ENCODE assay signal across 1 cellular context in the genomic region with DNA sequence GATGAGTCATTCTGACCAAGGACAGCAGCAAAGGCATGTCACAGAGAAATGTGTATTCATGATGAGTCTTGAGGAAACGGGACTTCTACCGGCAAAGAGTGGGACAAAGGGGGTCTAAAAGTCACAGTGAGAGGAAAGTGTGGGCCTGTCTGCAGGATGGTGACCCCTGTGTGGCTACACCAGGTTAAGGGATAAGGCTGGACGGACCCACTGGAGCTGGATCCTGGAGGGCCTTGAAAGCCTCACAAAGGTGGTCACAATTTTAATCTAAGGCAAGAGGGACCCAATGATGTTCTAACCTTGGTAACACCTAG.
TF ChIP-seq lines count a peak whose summit lies in the region.

No MANE protein-coding gene starts in this region.

TF ChIP-seq in HCT116, 20 proteins besides CTCF, POLR2A, EP300 and RAD21 (continued from another document):
- TF ChIP-seq REST (IDR thresholded peaks at IDR 0.05; ENCODE audit: low read depth) (peak; percentile 46), EZH2phosphoT487 (IDR thresholded peaks at IDR 0.05; ENCODE audit: borderline replicate concordance) (no peak), EZH2 (IDR thresholded peaks at IDR 0.05) (no peak), ELF1 (IDR thresholded peaks at IDR 0.05; ENCODE audit: borderline replicate concordance, low read depth) (no peak), FOSL1 (IDR thresholded peaks at IDR 0.05; ENCODE audit: low read depth) (no peak), CEBPB (IDR thresholded peaks at IDR 0.05; ENCODE audit: low read depth) (no peak), CBX3 (IDR thresholded peaks at IDR 0.05; ENCODE audit: low read depth) (no peak), ZBTB33 (IDR thresholded peaks at IDR 0.05; ENCODE audit: extremely low read depth, insufficient replicate concordance, low read length) (no peak), SIN3A (IDR thresholded peaks at IDR 0.05; ENCODE audit: low read depth) (no peak), SRF (IDR thresholded peaks at IDR 0.05; ENCODE audit: low read depth) (0 out of 2 replicates have a peak, but pooled peaks have one; percentile 51)
